In the genomic region with DNA sequence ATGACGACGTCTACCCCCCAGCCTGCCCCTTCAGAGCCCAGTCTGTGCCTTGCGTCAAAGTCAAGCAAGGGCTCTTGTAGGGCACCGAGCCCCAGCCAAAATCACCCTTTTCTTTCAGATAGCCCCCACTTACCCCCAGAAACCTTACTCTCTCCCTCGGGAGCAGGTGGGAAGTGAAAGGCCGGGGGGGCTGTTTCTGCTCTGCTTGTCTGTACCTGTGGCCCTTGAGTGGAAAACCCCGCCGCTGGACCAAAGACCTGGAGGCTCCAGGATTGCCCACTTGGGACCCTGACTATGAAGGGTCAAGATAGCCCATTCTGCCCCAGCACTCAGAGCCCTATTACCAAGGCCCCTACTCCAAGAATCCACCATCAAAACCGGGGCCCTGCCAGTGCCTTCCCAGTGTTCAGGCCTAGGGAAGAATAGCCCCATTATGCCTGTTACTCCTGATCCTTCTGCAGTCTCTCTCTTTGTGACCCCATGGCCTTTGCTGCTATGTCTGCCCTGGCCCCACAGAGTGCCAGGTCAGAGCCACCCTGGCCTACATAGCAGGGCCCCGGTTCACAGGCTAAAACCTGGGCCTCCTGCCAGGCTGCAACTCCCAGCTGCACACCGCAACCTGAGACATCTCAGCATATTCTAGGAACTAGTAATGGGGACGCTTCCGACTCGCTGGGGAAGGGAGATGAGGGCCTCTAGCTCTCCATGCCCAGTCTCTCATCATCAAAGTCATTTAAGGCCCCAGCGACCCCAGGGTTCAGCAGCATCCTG, we compare ENCODE assay signal across 8 cellular contexts. TPM values are rescaled to one million over a fixed set of nuclear protein-coding genes. Genes with fewer than 3 reads are reported as not detected.
DNase-seq lines count a peak whose midpoint lies in the region; ATAC-seq, FAIRE-seq and TF ChIP-seq lines count a peak whose summit lies in the region.

No MANE protein-coding gene starts in this region.

- POLR2A ChIA-PET in K562 (lab: Yijun Ruan, JAX), result interaction anchor here (0.6 to 8.7 kb wide), 16 partner anchors 13 to 583 kb away, joined by 3 to 113 read pairs (median 4); partner anchors contain the start of genes HECTD3, MUTYH, PLK3 and TOE1

- peak overlapping the region; percentile 90 for H2AFZ ChIP-seq in K562 (ENCODE audit: low read depth, low read length)

- peak; percentile 37 for FAIRE-seq in K562 (lab: Jason Lieb, UNC)

- 13% methylated on average over 15 of the region's 15 CpGs for WGBS in K562 (ENCODE audit: insufficient coverage, low coverage, missing lambda C conversion rate)

- H3K4me1 ChIP-seq in K562 (replicated peaks in 1 of 2; ENCODE audit: control insufficient read depth in 2 of 2, insufficient read depth in 2 of 2, low read length in 2 of 2), result peaks cover 24% of the 10 kb centered on the region in 2 experiments

- peak overlapping the region; percentile 96 for H3K27ac Mint-ChIP-seq in activated naive CD4-positive, alpha-beta T cell treated with anti-CD3 and anti-CD28 coated beads, Interleukin-2, amount 50 U/mL, for 24 hours

- TF ChIP-seq EP300 in K562 (IDR thresholded peaks at IDR 0.05; ENCODE audit: low read length), result no peak

- peak overlapping the region; percentile 86 for H3K27ac ChIP-seq in K562 (ENCODE audit: extremely low read depth, low read depth, low read length)
- peak overlapping the region; percentile 91 for H3K27ac ChIP-seq in temporal lobe (ENCODE audit: low read depth, low read length)

- no peak for TF ChIP-seq POLR2A in NB4 (IDR thresholded peaks at IDR 0.05; ENCODE audit: extremely low read depth, insufficient read length)
- no peak for TF ChIP-seq POLR2A in K562 (conservative IDR thresholded peaks at IDR 0.05)

- 0 out of 4 replicates have a peak, but pooled peaks of 1 of the 2 experiments have one; percentile 5 for TF ChIP-seq RAD21 in K562 (CRISPR knock-in tag; conservative IDR thresholded peaks at IDR 0.05 in 1 of 2, IDR thresholded peaks at IDR 0.05 in 1 of 2)

- TF ChIP-seq CTCF in NB4 (IDR thresholded peaks at IDR 0.05; ENCODE audit: low read depth, low read length) (no peak), K562 (IDR thresholded peaks at IDR 0.05 in 2 of 3, conservative IDR thresholded peaks at IDR 0.05 in 1 of 3; ENCODE audit: insufficient read depth in 2 of 3, low read depth in 1 of 3, low read length in 3 of 3) (no peak)

- H3K9me1 ChIP-seq in K562 (ENCODE audit: control insufficient read depth, insufficient read depth, low read length), result no peaks in the 10 kb centered on the region

- H3K36me3 Mint-ChIP-seq in activated naive CD4-positive, alpha-beta T cell treated with anti-CD3 and anti-CD28 coated beads, Interleukin-2, amount 50 U/mL, for 24 hours, result no peaks in the 10 kb centered on the region

- H4K20me1 ChIP-seq in K562 (replicated peaks; ENCODE audit: control insufficient read depth, insufficient read depth, low read length), result no peaks in the 10 kb centered on the region

- CTCF ChIA-PET in K562 (lab: Yijun Ruan, JAX; ENCODE audit: low intra/inter-chr PET ratio), result interaction anchor here (0.7 to 2.6 kb wide), 3 partner anchors 189 to 291 kb away, joined by 3 to 24 read pairs (median 3); no protein-coding TSS in a partner anchor

- peak overlapping the region; percentile 90 for H3K4me2 ChIP-seq in K562 (ENCODE audit: insufficient read depth, low read length)

- no peaks in the 10 kb centered on the region for H3K36me3 ChIP-seq in K562 (ENCODE audit: control insufficient read depth, insufficient read depth, low read length)

- no peaks in the 10 kb centered on the region for H3K9me3 Mint-ChIP-seq in activated naive CD4-positive, alpha-beta T cell treated with anti-CD3 and anti-CD28 coated beads, Interleukin-2, amount 50 U/mL, for 24 hours

- peaks cover 45% of the 10 kb centered on the region for H3K4me1 Mint-ChIP-seq in activated naive CD4-positive, alpha-beta T cell treated with anti-CD3 and anti-CD28 coated beads, Interleukin-2, amount 50 U/mL, for 24 hours

- H3K27me3 ChIP-seq in K562 (ENCODE audit: control insufficient read depth in 2 of 2, insufficient read depth in 2 of 2, low read length in 2 of 2), result no peaks in the 10 kb centered on the region

- H3K79me2 ChIP-seq in K562 (ENCODE audit: control insufficient read depth, insufficient read depth, low read length), result peaks cover 9% of the 10 kb centered on the region; the same call in 2 of the 3 replicates

- H3K9ac ChIP-seq in K562 (ENCODE audit: insufficient read depth in 1 of 2, low read depth in 2 of 2, low read length in 2 of 2), result peak overlapping the region; percentile 86 to 90

- H3K27me3 Mint-ChIP-seq in activated naive CD4-positive, alpha-beta T cell treated with anti-CD3 and anti-CD28 coated beads, Interleukin-2, amount 50 U/mL, for 24 hours, result no peaks in the 10 kb centered on the region

- no peaks in the 10 kb centered on the region for H3K9me3 ChIP-seq in K562 (replicated peaks; ENCODE audit: control insufficient read depth, insufficient read depth, low read depth, low read length)

- no TSS peak for BruUV-seq in K562 (replicated peaks; lab: Mats Ljungman, UMichigan)

- in situ Hi-C loops in K562 (cut with MboI), result loop anchor here (5.0 to 10.0 kb wide), 4 partner anchors 292 to 580 kb away; partner anchors contain the start of genes HECTD3, PTCH2 and UROD

- H3K4me3 ChIP-seq in NB4 (ENCODE audit: low read depth, low read length) (peak overlapping the region; percentile 71), K562 (peak overlapping the region; percentile 52)

- intact Hi-C loops in K562 (cut with micrococcal nuclease), result loop anchor here (1.0 to 5.0 kb wide), 4 partner anchors 36 to 572 kb away; partner anchors contain the start of genes MUTYH, RNU5D-1 and TOE1

- H3K4me3 Mint-ChIP-seq in activated naive CD4-positive, alpha-beta T cell treated with anti-CD3 and anti-CD28 coated beads, Interleukin-2, amount 50 U/mL, for 24 hours, result peak overlapping the region; percentile 93

- ATAC-seq in K562 (peak; percentile 2), left lobe of liver (peak; percentile 62), GM18909 (IDR thresholded peaks at IDR 0.05; ENCODE audit: poor library complexity, unreplicated experiment) (no peak)

- no peak for DNase-seq in activated naive CD4-positive, alpha-beta T cell treated with anti-CD3 and anti-CD28 coated beads, Interleukin-2, amount 50 U/mL, for 16 hours
- DNase-seq in NB4 (ENCODE audit: low read depth) (peak; percentile 13), K562 (ENCODE audit: extremely low read depth in 1 of 4, low spot score in 3 of 4) (peak in 3 of 4 experiments; percentile 28 to 75 (median 50)), left lobe of liver (ENCODE audit: low spot score) (peak; percentile 79), middle frontal gyrus (ENCODE audit: extremely low spot score, low spot score) (no peak)

RNA-seq across cellular contexts. Expression of gene HPDL, which starts 22.2 kb away (rescaled TPM):
- not detected in 2 replicates for total RNA-seq in K562 (2011; cell fraction: chromatin; rRNA removed; ENCODE audit: low replicate concordance)
- total RNA-seq in K562 (2011; cell fraction: nucleolus; rRNA removed), result not detected in 2 replicates
- total RNA-seq in K562 (2011; cell fraction: nucleoplasm; rRNA removed), result not detected in 2 replicates
- total RNA-seq in K562 (2014; rRNA removed), result not detected in 2 replicates
- total RNA-seq in K562 (2014; rRNA removed; fragmentation: Illumina TruSeq; extraction: Trizol), result not detected in 2 replicates
- not detected in 2 replicates for total RNA-seq in K562 (2015; rRNA removed; fragmentation: Illumina TruSeq; extraction: Trizol)
- not detected in 2 replicates for total RNA-seq in K562 (2021)
- not detected in 2 replicates for polyA plus RNA-seq in K562 (2011; rRNA removed)
- not detected in 2 replicates for polyA plus RNA-seq in K562 (2011; cell fraction: cytosol; rRNA removed)
- not detected in 2 replicates for polyA plus RNA-seq in K562 (2011; cell fraction: nucleus; rRNA removed)
- 0.04 and 0.28 TPM in 2 replicates for polyA plus RNA-seq in K562 (2012)
- polyA plus RNA-seq in K562 (2014; fragmentation: Illumina TruSeq; extraction: Trizol), result not detected in 2 replicates
- not detected for polyA plus RNA-seq in K562 (2014; fragmentation: Nextera tagmentation; extraction: Ambion mirVana)
- polyA plus RNA-seq in K562 (2014; rRNA removed), result not detected in 2 replicates
- not detected in 2 replicates for polyA minus RNA-seq in K562 (2011; rRNA and poly(A)+ RNA removed)
- polyA minus RNA-seq in K562 (2011; cell fraction: cytosol; rRNA and poly(A)+ RNA removed), result not detected in 2 replicates
- not detected in 2 replicates for polyA minus RNA-seq in K562 (2011; cell fraction: nucleus; rRNA and poly(A)+ RNA removed)
- total RNA-seq in left lobe of liver, result not detected
- 1.7 TPM for total RNA-seq in temporal lobe

RNA-seq across cellular contexts. Expression of gene TOE1, which starts 35.5 kb away (rescaled TPM):
- 34.1 and 86.1 TPM in 2 replicates for total RNA-seq in K562 (2011; cell fraction: chromatin; rRNA removed; ENCODE audit: low replicate concordance)
- total RNA-seq in K562 (2011; cell fraction: nucleolus; rRNA removed), result 66.0 and 68.2 TPM in 2 replicates
- total RNA-seq in K562 (2011; cell fraction: nucleoplasm; rRNA removed), result 40.8 and 44.2 TPM in 2 replicates
- total RNA-seq in K562 (2014; rRNA removed), result 36.7 and 46.9 TPM in 2 replicates
- 25.0 and 32.1 TPM in 2 replicates for total RNA-seq in K562 (2014; rRNA removed; fragmentation: Illumina TruSeq; extraction: Trizol)
- 46.5 and 46.9 TPM in 2 replicates for total RNA-seq in K562 (2015; rRNA removed; fragmentation: Illumina TruSeq; extraction: Trizol)
- 32.5 and 33.9 TPM in 2 replicates for total RNA-seq in K562 (2021)
- polyA plus RNA-seq in K562 (2011; rRNA removed), result 30.4 and 36.0 TPM in 2 replicates
- 33.1 and 54.6 TPM in 2 replicates for polyA plus RNA-seq in K562 (2011; cell fraction: cytosol; rRNA removed)
- polyA plus RNA-seq in K562 (2011; cell fraction: nucleus; rRNA removed), result 75.7 and 103 TPM in 2 replicates
- 25.2 and 34.6 TPM in 2 replicates for polyA plus RNA-seq in K562 (2012)
- polyA plus RNA-seq in K562 (2014; fragmentation: Illumina TruSeq; extraction: Trizol), result 40.1 and 47.2 TPM in 2 replicates
- 10 to 100 TPM; 59.8 to 85.7 TPM for polyA plus RNA-seq in K562 (2014; fragmentation: Nextera tagmentation; extraction: Ambion mirVana)
- polyA plus RNA-seq in K562 (2014; rRNA removed), result 38.0 and 44.8 TPM in 2 replicates
- 38.1 and 72.9 TPM in 2 replicates for polyA minus RNA-seq in K562 (2011; rRNA and poly(A)+ RNA removed)
- 21.1 and 35.7 TPM in 2 replicates for polyA minus RNA-seq in K562 (2011; cell fraction: cytosol; rRNA and poly(A)+ RNA removed)
- 39.9 and 47.7 TPM in 2 replicates for polyA minus RNA-seq in K562 (2011; cell fraction: nucleus; rRNA and poly(A)+ RNA removed)
- 4.3 TPM for total RNA-seq in left lobe of liver
- 4.4 TPM for total RNA-seq in temporal lobe

RNA-seq across cellular contexts. Expression of gene MUTYH, which starts 35.7 kb away (rescaled TPM):
- total RNA-seq in K562 (2011; cell fraction: chromatin; rRNA removed; ENCODE audit: low replicate concordance), result 71.8 and 131 TPM in 2 replicates
- total RNA-seq in K562 (2011; cell fraction: nucleolus; rRNA removed), result 89.7 and 95.8 TPM in 2 replicates
- 74.4 and 78.0 TPM in 2 replicates for total RNA-seq in K562 (2011; cell fraction: nucleoplasm; rRNA removed)
- total RNA-seq in K562 (2014; rRNA removed), result 32.1 and 36.8 TPM in 2 replicates
- total RNA-seq in K562 (2014; rRNA removed; fragmentation: Illumina TruSeq; extraction: Trizol), result 13.0 and 16.5 TPM in 2 replicates
- total RNA-seq in K562 (2015; rRNA removed; fragmentation: Illumina TruSeq; extraction: Trizol), result 26.8 and 29.0 TPM in 2 replicates
- total RNA-seq in K562 (2021), result 36.1 and 37.8 TPM in 2 replicates
- 23.6 and 39.9 TPM in 2 replicates for polyA plus RNA-seq in K562 (2011; rRNA removed)
- 31.3 and 41.8 TPM in 2 replicates for polyA plus RNA-seq in K562 (2011; cell fraction: cytosol; rRNA removed)
- 190 and 211 TPM in 2 replicates for polyA plus RNA-seq in K562 (2011; cell fraction: nucleus; rRNA removed)
- 30.0 and 54.0 TPM in 2 replicates for polyA plus RNA-seq in K562 (2012)
- polyA plus RNA-seq in K562 (2014; fragmentation: Illumina TruSeq; extraction: Trizol), result 32.7 and 35.6 TPM in 2 replicates
- 1 to 10 TPM; 3.4 to 6.2 TPM for polyA plus RNA-seq in K562 (2014; fragmentation: Nextera tagmentation; extraction: Ambion mirVana)
- polyA plus RNA-seq in K562 (2014; rRNA removed), result 46.2 and 53.5 TPM in 2 replicates
- polyA minus RNA-seq in K562 (2011; rRNA and poly(A)+ RNA removed), result 18.2 and 19.1 TPM in 2 replicates
- 9.2 and 10.9 TPM in 2 replicates for polyA minus RNA-seq in K562 (2011; cell fraction: cytosol; rRNA and poly(A)+ RNA removed)
- polyA minus RNA-seq in K562 (2011; cell fraction: nucleus; rRNA and poly(A)+ RNA removed), result 20.3 and 32.9 TPM in 2 replicates
- total RNA-seq in left lobe of liver, result 11.8 TPM
- total RNA-seq in temporal lobe, result 15.0 TPM

Comparison
In these comparisons a context has a peak if more than half of its experiments do, and no peak if none do; other contexts are left out.
1. DNase-seq: peak in NB4 (single experiment), K562 (3 of 4) and left lobe of liver (single experiment); none in activated naive CD4-positive, alpha-beta T cell treated with anti-CD3 and anti-CD28 coated beads, Interleukin-2, amount 50 U/mL, for 16 hours (single experiment) and middle frontal gyrus (single experiment).